Comparison of ENCODE assay signal across 18 cellular contexts in the genomic region with DNA sequence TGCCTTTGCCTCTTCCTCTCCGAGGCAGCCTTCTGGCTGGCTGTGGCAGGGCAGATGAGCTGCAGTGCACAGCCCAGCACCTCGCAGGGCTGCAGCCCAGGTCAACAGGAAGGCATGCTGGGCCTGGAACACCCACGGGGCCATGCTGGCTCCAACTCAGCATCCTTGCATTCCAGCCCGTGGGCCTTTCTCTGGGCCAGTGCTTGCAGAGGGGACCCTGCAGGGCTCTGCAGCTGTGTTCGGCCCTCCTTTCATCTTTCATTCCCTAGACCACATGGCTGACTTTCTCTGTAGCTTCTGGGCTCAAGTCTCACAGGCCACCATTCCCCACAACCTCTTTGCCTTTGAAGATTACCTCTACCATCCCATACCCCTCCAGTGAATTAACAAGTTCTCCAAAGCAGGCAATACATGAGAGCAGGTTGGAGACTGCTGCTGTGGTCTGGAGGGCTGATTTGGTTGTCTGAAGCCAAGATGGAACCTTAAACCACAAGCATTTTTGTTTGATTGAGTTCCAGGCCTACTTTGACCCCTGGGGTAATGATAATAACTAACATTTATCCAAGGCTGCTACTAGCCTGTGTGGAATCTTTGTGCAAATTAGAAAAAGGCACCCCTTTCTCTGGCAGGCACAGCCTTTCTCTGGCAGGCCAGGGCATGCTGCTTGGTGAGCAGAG. TPM values are rescaled to one million over a fixed set of nuclear protein-coding genes. Genes with fewer than 3 reads are reported as not detected.
A peak's percentile ranks its signal among the peaks of the same experiment; 100 is the strongest.
DNase-seq lines count a peak whose midpoint lies in the region; ATAC-seq, FAIRE-seq and TF ChIP-seq lines count a peak whose summit lies in the region.
"Had no signal": no experiment of that assay in that cellular context is flagged by ENCODE, and none has a peak within 500 bp of the region (broad histone marks: within the 10 kb centered on the region; RNA-seq: fewer than 3 reads in every experiment).

No MANE protein-coding gene starts in this region.

- H3K9me3 ChIP-seq in HepG2 (ENCODE audit: low read length): no peaks in the 10 kb centered on the region
- H3K9me3 ChIP-seq in right lobe of liver: no peaks in the 10 kb centered on the region
- H3K9me3 ChIP-seq: BLaER1 had no signal

- no peaks in the 10 kb centered on the region for H4K20me1 ChIP-seq in HepG2 (ENCODE audit: insufficient read depth, low read length)

- TF ChIP-seq RAD21 in HepG2 (CRISPR knock-in tag; IDR thresholded peaks at IDR 0.05): no peak

- POLR2A ChIA-PET in HepG2 (lab: Yijun Ruan, JAX): no interaction called here

- ATAC-seq in HepG2: no peak
- ATAC-seq in right lobe of liver: no peak
- ATAC-seq in HG03520 (IDR thresholded peaks at IDR 0.05; ENCODE audit: unreplicated experiment): no peak

- no peaks in the 10 kb centered on the region for H3K79me2 ChIP-seq in HepG2 (ENCODE audit: insufficient read depth, low read length)

- intact Hi-C loops in HepG2 (cut with micrococcal nuclease; ENCODE audit: unreplicated experiment): no loop called here
- intact Hi-C loops in right lobe of liver (cut with DNase I): no loop called here

- BruUV-seq in HepG2 (replicated peaks; lab: Mats Ljungman, UMichigan): no TSS peak

- TF ChIP-seq POLR2A in HepG2 (IDR thresholded peaks at IDR 0.05; ENCODE audit: insufficient read depth in 1 of 2, low read depth in 2 of 2, low read length in 2 of 2): no peak
- TF ChIP-seq POLR2A in right lobe of liver (IDR thresholded peaks at IDR 0.05): no peak

- TF ChIP-seq EP300 in HepG2 (IDR thresholded peaks at IDR 0.05; ENCODE audit: low read depth in 2 of 2, low read length in 2 of 2) (no peak), HepG2 (CRISPR knock-in tag; IDR thresholded peaks at IDR 0.05; ENCODE audit: borderline replicate concordance) (no peak)

- FAIRE-seq in HepG2 (lab: Jason Lieb, UNC): no peak
- FAIRE-seq: G401.6 had no signal

- no peak overlapping the region for H3K9ac ChIP-seq in HepG2 (ENCODE audit: insufficient read depth, low read depth, low read length)
- H3K9ac ChIP-seq: BLaER1 had no signal

- H3K36me3 ChIP-seq in HepG2 (replicated peaks in 1 of 2; ENCODE audit: control insufficient read depth in 1 of 2, insufficient read depth in 2 of 2, low read length in 2 of 2) (peaks cover 4 to 16% of the 10 kb centered on the region in 2 experiments; a peak in 4 of 5 replicates), right lobe of liver (no peaks in the 10 kb centered on the region)

- H3K27me3 ChIP-seq in HepG2 (ENCODE audit: control insufficient read depth in 1 of 2, insufficient read depth in 2 of 2, low read length in 2 of 2) (no peaks in the 10 kb centered on the region), right lobe of liver (no peaks in the 10 kb centered on the region)
- H3K27me3 ChIP-seq: BLaER1 had no signal

- H3K27ac ChIP-seq in HepG2 (ENCODE audit: extremely low read length, insufficient read depth, low read length) (no peak overlapping the region), right lobe of liver (no peak overlapping the region)
- H3K27ac ChIP-seq: BLaER1 had no signal

- 88% methylated on average over 4 of the region's 5 CpGs for WGBS in HepG2 (ENCODE audit: low lambda C conversion rate)
- WGBS in right lobe of liver (ENCODE audit: insufficient coverage, low coverage, low lambda C conversion rate, missing lambda C conversion rate): 80% methylated on average over 2 of the region's 5 CpGs

- no peak overlapping the region for H3K4me2 ChIP-seq in HepG2 (ENCODE audit: low read depth, low read length)
- H3K4me2 ChIP-seq: BLaER1 had no signal

- no peak overlapping the region for H2AFZ ChIP-seq in HepG2 (ENCODE audit: low read length)

- H3K4me3 ChIP-seq in HepG2 (replicated peaks in 1 of 3; ENCODE audit: insufficient read depth in 1 of 3, low read depth in 2 of 3, low read length in 3 of 3) (no peak overlapping the region), right lobe of liver (no peak overlapping the region), astrocyte of the spinal cord (ENCODE audit: low read depth, low read length) (no peak overlapping the region)
- H3K4me3 ChIP-seq: BLaER1 had no signal

- DNase-seq in HepG2 (ENCODE audit: low spot score) (no peak), right lobe of liver (no peak), astrocyte of the spinal cord (ENCODE audit: low read depth, low spot score) (peak; percentile 75), fibroblast of peridontal ligament (ENCODE audit: extremely low read depth) (peak; percentile 74), smooth muscle cell of the brain vasculature (ENCODE audit: low read depth, low spot score) (peak; percentile 91), NCI-H526 (lab: John Stamatoyannopoulos, UW) (no peak), cerebellar cortex (ENCODE audit: low spot score) (no peak)
- DNase-seq: DMS79 treated with DMSO at 0.1 percent for 48 hours, GOT3, Kasumi-1, NCI-H1417, NCI-H1930, NCI-H2171, NCI-H446 treated with DMSO at 0.1 percent for 48 hours, NCI-H774 had no signal

- H3K4me1 ChIP-seq in HepG2 (ENCODE audit: insufficient read depth, low read length) (peaks cover 11% of the 10 kb centered on the region), right lobe of liver (no peaks in the 10 kb centered on the region)

- CTCF ChIA-PET in HepG2 (lab: Yijun Ruan, JAX; ENCODE audit: low intra/inter-chr PET ratio, low total read pairs): no interaction called here

- in situ Hi-C loops in HepG2 (cut with HindIII; ENCODE audit: extremely low pct_ligation_motif_present, low pct_unique_long_range_greater_than_20kb) (no loop called here), astrocyte of the spinal cord (cut with HindIII; ENCODE audit: low sequenced_read_pairs) (no loop called here)

- TF ChIP-seq CTCF in HepG2 (CRISPR knock-in tag; IDR thresholded peaks at IDR 0.05) (no peak), right lobe of liver (IDR thresholded peaks at IDR 0.05) (no peak), astrocyte of the spinal cord (IDR thresholded peaks at IDR 0.05; ENCODE audit: low read depth, low read length) (no peak)

RNA-seq across cellular contexts. Expression of a gene that starts 5.9 kb away (rescaled TPM):
- 7.4 and 9.3 TPM in 2 replicates for total RNA-seq in HepG2 (2016; rRNA removed; fragmentation: Illumina TruSeq; extraction: Trizol)
- 2.3 and 2.5 TPM in 2 replicates for total RNA-seq in HepG2 (2016; cell fraction: cytosol; rRNA removed; fragmentation: Illumina TruSeq; extraction: Trizol; ENCODE audit: low read depth)
- total RNA-seq in HepG2 (2016; cell fraction: insoluble cytoplasmic fraction; rRNA removed; fragmentation: Illumina TruSeq; extraction: Trizol): 4.8 and 8.7 TPM in 2 replicates
- total RNA-seq in HepG2 (2016; cell fraction: membrane; rRNA removed; fragmentation: Illumina TruSeq; extraction: Trizol): 7.8 and 8.3 TPM in 2 replicates
- 4.4 and 6.5 TPM in 2 replicates for total RNA-seq in HepG2 (2016; cell fraction: nucleus; rRNA removed; fragmentation: Illumina TruSeq; extraction: Trizol)
- polyA plus RNA-seq in HepG2 (2011; rRNA removed): 9.2 and 14.1 TPM in 2 replicates
- polyA plus RNA-seq in HepG2 (2011; cell fraction: cytosol; rRNA removed): 11.9 and 16.8 TPM in 2 replicates
- polyA plus RNA-seq in HepG2 (2011; cell fraction: nucleus; rRNA removed): 23.9 and 25.8 TPM in 2 replicates
- polyA plus RNA-seq in HepG2 (2012): 5.8 and 9.8 TPM in 2 replicates
- polyA plus RNA-seq in HepG2 (2016; cell fraction: cytosol; fragmentation: Illumina TruSeq; extraction: Trizol; ENCODE audit: low read depth): 2.3 and 3.2 TPM in 2 replicates
- 5.3 and 7.8 TPM in 2 replicates for polyA plus RNA-seq in HepG2 (2016; cell fraction: insoluble cytoplasmic fraction; fragmentation: Illumina TruSeq; extraction: Trizol; ENCODE audit: low read depth)
- polyA plus RNA-seq in HepG2 (2016; cell fraction: membrane; fragmentation: Illumina TruSeq; extraction: Trizol; ENCODE audit: low read depth): 5.7 and 5.8 TPM in 2 replicates
- 12.3 and 13.4 TPM in 2 replicates for polyA plus RNA-seq in HepG2 (2016; cell fraction: nucleus; fragmentation: Illumina TruSeq; extraction: Trizol; ENCODE audit: insufficient read depth, low read depth)
- polyA minus RNA-seq in HepG2 (2011; rRNA and poly(A)+ RNA removed; ENCODE audit: low replicate concordance): 22.1 and 24.2 TPM in 2 replicates
- 7.0 and 7.3 TPM in 2 replicates for polyA minus RNA-seq in HepG2 (2011; cell fraction: cytosol; rRNA and poly(A)+ RNA removed)
- 7.0 and 9.2 TPM in 2 replicates for polyA minus RNA-seq in HepG2 (2011; cell fraction: nucleus; rRNA and poly(A)+ RNA removed)
- total RNA-seq in right lobe of liver: 1 to 10 TPM; 2.4 to 6.5 (median 3.1) TPM

RNA-seq across cellular contexts. Expression of a gene that starts 18.1 kb away (rescaled TPM):
- 5.2 and 13.5 TPM in 2 replicates for total RNA-seq in HepG2 (2016; rRNA removed; fragmentation: Illumina TruSeq; extraction: Trizol)
- 6.6 and 7.6 TPM in 2 replicates for total RNA-seq in HepG2 (2016; cell fraction: cytosol; rRNA removed; fragmentation: Illumina TruSeq; extraction: Trizol; ENCODE audit: low read depth)
- total RNA-seq in HepG2 (2016; cell fraction: insoluble cytoplasmic fraction; rRNA removed; fragmentation: Illumina TruSeq; extraction: Trizol): 3.5 and 14.3 TPM in 2 replicates
- total RNA-seq in HepG2 (2016; cell fraction: membrane; rRNA removed; fragmentation: Illumina TruSeq; extraction: Trizol): 5.6 and 6.9 TPM in 2 replicates
- 19.4 and 22.0 TPM in 2 replicates for total RNA-seq in HepG2 (2016; cell fraction: nucleus; rRNA removed; fragmentation: Illumina TruSeq; extraction: Trizol)
- polyA plus RNA-seq in HepG2 (2011; rRNA removed): 11.4 and 14.3 TPM in 2 replicates
- polyA plus RNA-seq in HepG2 (2011; cell fraction: cytosol; rRNA removed): 5.5 and 6.4 TPM in 2 replicates
- polyA plus RNA-seq in HepG2 (2011; cell fraction: nucleus; rRNA removed): 41.8 and 47.0 TPM in 2 replicates
- polyA plus RNA-seq in HepG2 (2012): 5.4 and 6.1 TPM in 2 replicates
- polyA plus RNA-seq in HepG2 (2016; cell fraction: cytosol; fragmentation: Illumina TruSeq; extraction: Trizol; ENCODE audit: low read depth): 2.0 and 2.6 TPM in 2 replicates
- 4.8 and 5.5 TPM in 2 replicates for polyA plus RNA-seq in HepG2 (2016; cell fraction: insoluble cytoplasmic fraction; fragmentation: Illumina TruSeq; extraction: Trizol; ENCODE audit: low read depth)
- 3.7 and 4.4 TPM in 2 replicates for polyA plus RNA-seq in HepG2 (2016; cell fraction: membrane; fragmentation: Illumina TruSeq; extraction: Trizol; ENCODE audit: low read depth)
- 50.3 and 58.1 TPM in 2 replicates for polyA plus RNA-seq in HepG2 (2016; cell fraction: nucleus; fragmentation: Illumina TruSeq; extraction: Trizol; ENCODE audit: insufficient read depth, low read depth)
- 29.7 and 47.2 TPM in 2 replicates for polyA minus RNA-seq in HepG2 (2011; rRNA and poly(A)+ RNA removed; ENCODE audit: low replicate concordance)
- polyA minus RNA-seq in HepG2 (2011; cell fraction: cytosol; rRNA and poly(A)+ RNA removed): 5.3 and 6.0 TPM in 2 replicates
- polyA minus RNA-seq in HepG2 (2011; cell fraction: nucleus; rRNA and poly(A)+ RNA removed): 26.4 and 31.7 TPM in 2 replicates
- total RNA-seq in right lobe of liver: 1 to 10 TPM; 1.8 to 2.9 (median 2.5) TPM

RNA-seq across cellular contexts. Expression of a gene that starts 18.2 kb away (rescaled TPM):
- 109 and 118 TPM in 2 replicates for total RNA-seq in HepG2 (2016; rRNA removed; fragmentation: Illumina TruSeq; extraction: Trizol)
- 85.0 and 90.2 TPM in 2 replicates for total RNA-seq in HepG2 (2016; cell fraction: cytosol; rRNA removed; fragmentation: Illumina TruSeq; extraction: Trizol; ENCODE audit: low read depth)
- 113 and 114 TPM in 2 replicates for total RNA-seq in HepG2 (2016; cell fraction: insoluble cytoplasmic fraction; rRNA removed; fragmentation: Illumina TruSeq; extraction: Trizol)
- 110 and 111 TPM in 2 replicates for total RNA-seq in HepG2 (2016; cell fraction: membrane; rRNA removed; fragmentation: Illumina TruSeq; extraction: Trizol)
- 97.2 and 98.4 TPM in 2 replicates for total RNA-seq in HepG2 (2016; cell fraction: nucleus; rRNA removed; fragmentation: Illumina TruSeq; extraction: Trizol)
- 165 and 194 TPM in 2 replicates for polyA plus RNA-seq in HepG2 (2011; rRNA removed)
- polyA plus RNA-seq in HepG2 (2011; cell fraction: cytosol; rRNA removed): 159 and 209 TPM in 2 replicates
- polyA plus RNA-seq in HepG2 (2011; cell fraction: nucleus; rRNA removed): 292 and 351 TPM in 2 replicates
- polyA plus RNA-seq in HepG2 (2012): 85.4 and 92.7 TPM in 2 replicates
- 70.3 and 83.0 TPM in 2 replicates for polyA plus RNA-seq in HepG2 (2016; cell fraction: cytosol; fragmentation: Illumina TruSeq; extraction: Trizol; ENCODE audit: low read depth)
- polyA plus RNA-seq in HepG2 (2016; cell fraction: insoluble cytoplasmic fraction; fragmentation: Illumina TruSeq; extraction: Trizol; ENCODE audit: low read depth): 116 and 125 TPM in 2 replicates
- 90.4 and 98.9 TPM in 2 replicates for polyA plus RNA-seq in HepG2 (2016; cell fraction: membrane; fragmentation: Illumina TruSeq; extraction: Trizol; ENCODE audit: low read depth)
- 259 and 265 TPM in 2 replicates for polyA plus RNA-seq in HepG2 (2016; cell fraction: nucleus; fragmentation: Illumina TruSeq; extraction: Trizol; ENCODE audit: insufficient read depth, low read depth)
- polyA minus RNA-seq in HepG2 (2011; rRNA and poly(A)+ RNA removed; ENCODE audit: low replicate concordance): 73.2 and 182 TPM in 2 replicates
- polyA minus RNA-seq in HepG2 (2011; cell fraction: cytosol; rRNA and poly(A)+ RNA removed): 38.2 and 41.4 TPM in 2 replicates
- 89.4 and 96.7 TPM in 2 replicates for polyA minus RNA-seq in HepG2 (2011; cell fraction: nucleus; rRNA and poly(A)+ RNA removed)
- 10 to 100 TPM; 27.4 to 65.7 (median 35.3) TPM for total RNA-seq in right lobe of liver

RNA-seq across cellular contexts. Expression of a gene that starts 28.9 kb away (rescaled TPM):
- total RNA-seq in HepG2 (2016; rRNA removed; fragmentation: Illumina TruSeq; extraction: Trizol) (213 and 244 TPM in 2 replicates), right lobe of liver (100 to 1,000 TPM; 262 to 368 (median 291) TPM)
- 19.7 and 27.8 TPM in 2 replicates for total RNA-seq in HepG2 (2016; cell fraction: cytosol; rRNA removed; fragmentation: Illumina TruSeq; extraction: Trizol; ENCODE audit: low read depth)
- 208 and 223 TPM in 2 replicates for total RNA-seq in HepG2 (2016; cell fraction: insoluble cytoplasmic fraction; rRNA removed; fragmentation: Illumina TruSeq; extraction: Trizol)
- total RNA-seq in HepG2 (2016; cell fraction: membrane; rRNA removed; fragmentation: Illumina TruSeq; extraction: Trizol): 77.1 and 81.4 TPM in 2 replicates
- total RNA-seq in HepG2 (2016; cell fraction: nucleus; rRNA removed; fragmentation: Illumina TruSeq; extraction: Trizol): 163 and 210 TPM in 2 replicates
- 208 and 228 TPM in 2 replicates for polyA plus RNA-seq in HepG2 (2011; rRNA removed)
- polyA plus RNA-seq in HepG2 (2011; cell fraction: cytosol; rRNA removed): 139 and 145 TPM in 2 replicates
- 229 and 287 TPM in 2 replicates for polyA plus RNA-seq in HepG2 (2011; cell fraction: nucleus; rRNA removed)
- 122 and 142 TPM in 2 replicates for polyA plus RNA-seq in HepG2 (2012)
- polyA plus RNA-seq in HepG2 (2016; cell fraction: cytosol; fragmentation: Illumina TruSeq; extraction: Trizol; ENCODE audit: low read depth): 15.3 and 16.7 TPM in 2 replicates
- polyA plus RNA-seq in HepG2 (2016; cell fraction: insoluble cytoplasmic fraction; fragmentation: Illumina TruSeq; extraction: Trizol; ENCODE audit: low read depth): 217 and 276 TPM in 2 replicates
- polyA plus RNA-seq in HepG2 (2016; cell fraction: membrane; fragmentation: Illumina TruSeq; extraction: Trizol; ENCODE audit: low read depth): 53.0 and 64.3 TPM in 2 replicates
- 324 and 332 TPM in 2 replicates for polyA plus RNA-seq in HepG2 (2016; cell fraction: nucleus; fragmentation: Illumina TruSeq; extraction: Trizol; ENCODE audit: insufficient read depth, low read depth)
- polyA minus RNA-seq in HepG2 (2011; rRNA and poly(A)+ RNA removed; ENCODE audit: low replicate concordance): 348 and 721 TPM in 2 replicates
- 122 and 123 TPM in 2 replicates for polyA minus RNA-seq in HepG2 (2011; cell fraction: cytosol; rRNA and poly(A)+ RNA removed)
- 107 and 113 TPM in 2 replicates for polyA minus RNA-seq in HepG2 (2011; cell fraction: nucleus; rRNA and poly(A)+ RNA removed)

RNA-seq across cellular contexts. Expression of a gene that starts 34.7 kb away (rescaled TPM):
- total RNA-seq in HepG2 (2016; rRNA removed; fragmentation: Illumina TruSeq; extraction: Trizol): 2.8 and 2.9 TPM in 2 replicates
- 2.6 and 3.9 TPM in 2 replicates for total RNA-seq in HepG2 (2016; cell fraction: cytosol; rRNA removed; fragmentation: Illumina TruSeq; extraction: Trizol; ENCODE audit: low read depth)
- 2.3 and 2.8 TPM in 2 replicates for total RNA-seq in HepG2 (2016; cell fraction: insoluble cytoplasmic fraction; rRNA removed; fragmentation: Illumina TruSeq; extraction: Trizol)
- total RNA-seq in HepG2 (2016; cell fraction: membrane; rRNA removed; fragmentation: Illumina TruSeq; extraction: Trizol): 5.2 and 5.5 TPM in 2 replicates
- total RNA-seq in HepG2 (2016; cell fraction: nucleus; rRNA removed; fragmentation: Illumina TruSeq; extraction: Trizol): 2.5 and 4.7 TPM in 2 replicates
- 4.7 and 4.8 TPM in 2 replicates for polyA plus RNA-seq in HepG2 (2011; rRNA removed)
- 4.9 and 5.7 TPM in 2 replicates for polyA plus RNA-seq in HepG2 (2011; cell fraction: cytosol; rRNA removed)
- 7.5 and 7.9 TPM in 2 replicates for polyA plus RNA-seq in HepG2 (2011; cell fraction: nucleus; rRNA removed)
- 7.3 and 8.9 TPM in 2 replicates for polyA plus RNA-seq in HepG2 (2012)
- polyA plus RNA-seq in HepG2 (2016; cell fraction: cytosol; fragmentation: Illumina TruSeq; extraction: Trizol; ENCODE audit: low read depth): 7.6 and 11.0 TPM in 2 replicates
- 7.4 and 10.7 TPM in 2 replicates for polyA plus RNA-seq in HepG2 (2016; cell fraction: insoluble cytoplasmic fraction; fragmentation: Illumina TruSeq; extraction: Trizol; ENCODE audit: low read depth)
- 17.1 and 18.8 TPM in 2 replicates for polyA plus RNA-seq in HepG2 (2016; cell fraction: membrane; fragmentation: Illumina TruSeq; extraction: Trizol; ENCODE audit: low read depth)
- 13.0 and 14.1 TPM in 2 replicates for polyA plus RNA-seq in HepG2 (2016; cell fraction: nucleus; fragmentation: Illumina TruSeq; extraction: Trizol; ENCODE audit: insufficient read depth, low read depth)
- 0.61 and 6.7 TPM in 2 replicates for polyA minus RNA-seq in HepG2 (2011; rRNA and poly(A)+ RNA removed; ENCODE audit: low replicate concordance)
- polyA minus RNA-seq in HepG2 (2011; cell fraction: cytosol; rRNA and poly(A)+ RNA removed): 3.9 and 5.5 TPM in 2 replicates
- 4.0 and 4.8 TPM in 2 replicates for polyA minus RNA-seq in HepG2 (2011; cell fraction: nucleus; rRNA and poly(A)+ RNA removed)
- 10 to 100 TPM in 3 of 6 experiments, 1 to 10 TPM in 3; 8.2 to 12.1 (median 10.5) TPM for total RNA-seq in right lobe of liver

Comparison
In these comparisons a context has a peak if more than half of its experiments do, and no peak if none do; other contexts are left out.
1. DNase-seq: peak in astrocyte of the spinal cord (single experiment), fibroblast of peridontal ligament (single experiment) and smooth muscle cell of the brain vasculature (single experiment); none in HepG2 (single experiment), right lobe of liver (0 of 3), NCI-H526 (0 of 2) and cerebellar cortex (single experiment).